Comparison of ENCODE assay signal across 15 cellular contexts in the genomic region with DNA sequence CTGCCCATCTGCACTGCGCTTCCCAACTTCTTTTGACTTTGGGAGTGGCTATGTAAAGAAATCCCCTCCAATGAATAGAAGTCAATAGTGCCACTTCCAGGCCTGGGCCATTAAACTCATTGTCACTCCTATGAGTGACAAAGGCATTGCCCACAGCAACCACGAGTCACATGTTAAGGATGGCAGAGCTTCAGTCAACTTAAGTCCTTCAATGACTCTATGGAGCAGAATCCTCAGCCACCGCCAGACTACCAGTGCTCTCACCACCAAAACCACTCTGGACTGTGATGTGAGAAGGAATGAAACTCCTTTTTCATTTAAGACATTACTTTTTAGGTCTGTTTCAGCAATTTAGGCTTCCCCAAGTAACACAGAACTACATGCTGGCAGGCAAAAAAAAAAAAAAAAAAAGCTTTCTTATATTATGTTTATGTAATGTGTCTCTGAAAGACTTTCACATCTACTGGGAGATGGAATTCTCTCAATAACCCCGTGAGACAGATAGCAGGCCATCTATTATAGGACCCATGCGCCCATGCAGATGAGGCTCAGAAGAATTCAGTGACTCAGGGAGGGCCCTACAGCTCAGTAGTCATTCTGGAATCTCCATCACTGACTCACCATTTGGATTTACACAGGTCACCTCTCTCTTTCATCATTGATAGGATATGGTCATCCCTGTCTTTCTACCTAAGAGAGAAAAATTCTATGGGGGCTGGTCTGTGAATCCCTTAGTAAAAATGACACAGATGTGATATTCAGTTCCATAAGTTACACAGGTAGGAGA.
A peak's percentile ranks its signal among the peaks of the same experiment; 100 is the strongest.
DNase-seq lines count a peak whose midpoint lies in the region; ATAC-seq, FAIRE-seq and TF ChIP-seq lines count a peak whose summit lies in the region.
"Had no signal": no experiment of that assay in that cellular context is flagged by ENCODE, and none has a peak within 500 bp of the region (broad histone marks: within the 10 kb centered on the region; RNA-seq: fewer than 3 reads in every experiment).

No MANE protein-coding gene starts in this region.

- H3K4me1 Mint-ChIP-seq in activated CD4-positive, alpha-beta T cell treated with anti-CD3 and anti-CD28 coated beads for 36 hours: no peaks in the 10 kb centered on the region
- H3K4me1 Mint-ChIP-seq in activated CD4-positive, alpha-beta T cell treated with anti-CD3 and anti-CD28 coated beads, Interleukin-2, amount 10 ng/mL, durations not matched to agents 24 days and 14 days: no peaks in the 10 kb centered on the region
- no peaks in the 10 kb centered on the region for H3K4me1 Mint-ChIP-seq in activated T-helper 17 cell treated with anti-CD3 and anti-CD28 coated beads, Interleukin-2, amount 50 U/mL, for 72 hours
- H3K4me1 Mint-ChIP-seq: activated B cell treated with CpG ODN at 0.5 μM for 24 hours; stimulated activated naive B cell treated with anti-CD40 and anti-IgM and Interleukin-4, amounts not matched to agents 10 μg/mL and 1 μg/mL and 100 μg/mL, for 72 hours had no signal

- H3K23ac ChIP-seq in mesendoderm (ENCODE audit: low read length): no peak overlapping the region

- ATAC-seq in activated CD4-positive, alpha-beta T cell treated with anti-CD3 and anti-CD28 coated beads for 36 hours: peak; percentile 71
- ATAC-seq in activated T-helper 17 cell treated with anti-CD3 and anti-CD28 coated beads, Interleukin-2, amount 50 U/mL, for 72 hours (replicated peaks): peak; percentile 67
- no peak for ATAC-seq in HG02623 (IDR thresholded peaks at IDR 0.05; ENCODE audit: unreplicated experiment)
- ATAC-seq: natural killer cell; stimulated activated naive B cell treated with anti-CD40 and anti-IgM and Interleukin-4, amounts not matched to agents 10 μg/mL and 1 μg/mL and 100 μg/mL, for 72 hours had no signal

- H3K4me2 ChIP-seq in mesendoderm (ENCODE audit: low read length) (no peak overlapping the region), OCI-LY7 (ENCODE audit: low read length) (no peak overlapping the region)

- no peak for TF ChIP-seq CTCF in OCI-LY7 (conservative IDR thresholded peaks at IDR 0.05; ENCODE audit: low read length)

- no peak overlapping the region for H2AK5ac ChIP-seq in mesendoderm (ENCODE audit: low read length)

- WGBS in mesendoderm (ENCODE audit: extremely low coverage, insufficient coverage, low lambda C conversion rate): no CpG with 5 or more reads among the region's 5 CpGs

- H2BK5ac ChIP-seq in mesendoderm (ENCODE audit: low read length): no peak overlapping the region

- no peak overlapping the region for H3K27ac Mint-ChIP-seq in activated CD4-positive, alpha-beta T cell treated with anti-CD3 and anti-CD28 coated beads for 36 hours
- H3K27ac Mint-ChIP-seq in activated CD4-positive, alpha-beta T cell treated with anti-CD3 and anti-CD28 coated beads, Interleukin-2, amount 10 ng/mL, durations not matched to agents 24 days and 14 days: no peak overlapping the region
- no peak overlapping the region for H3K27ac Mint-ChIP-seq in activated T-helper 17 cell treated with anti-CD3 and anti-CD28 coated beads, Interleukin-2, amount 50 U/mL, for 72 hours
- H3K27ac Mint-ChIP-seq: activated B cell treated with CpG ODN at 0.5 μM for 24 hours; natural killer cell; stimulated activated naive B cell treated with anti-CD40 and anti-IgM and Interleukin-4, amounts not matched to agents 10 μg/mL and 1 μg/mL and 100 μg/mL, for 72 hours had no signal

- CTCF ChIA-PET in activated CD4-positive, alpha-beta T cell treated with anti-CD3 and anti-CD28 coated beads for 36 hours (lab: Charles Lee): interaction anchor here (1.0 kb wide), 1 partner anchor 12 kb away, joined by 3 read pairs; no protein-coding TSS in a partner anchor
- CTCF ChIA-PET in OCI-LY7 (lab: Charles Lee; ENCODE audit: unreplicated experiment): no interaction called here

- no peak overlapping the region for H4K5ac ChIP-seq in mesendoderm (ENCODE audit: low read length)

- TF ChIP-seq POLR2A in H54 (IDR thresholded peaks at IDR 0.05; ENCODE audit: low read depth, low read length): no peak

- no peaks in the 10 kb centered on the region for H3K4me1 ChIP-seq in mesendoderm (ENCODE audit: control insufficient read depth, low read depth, low read length)
- no peaks in the 10 kb centered on the region for H3K4me1 ChIP-seq in OCI-LY7 (ENCODE audit: insufficient read depth, low read length, poor library complexity, severe bottlenecking)
- H3K4me1 ChIP-seq: ascending aorta had no signal

- H3K79me2 ChIP-seq in mesendoderm (ENCODE audit: control insufficient read depth, insufficient read depth, low read length) (no peaks in the 10 kb centered on the region), OCI-LY7 (ENCODE audit: insufficient read depth, low read depth, low read length) (no peaks in the 10 kb centered on the region)

- no peak overlapping the region for H3K56ac ChIP-seq in mesendoderm (ENCODE audit: low read length)

- no peak overlapping the region for H2BK120ac ChIP-seq in mesendoderm (ENCODE audit: low read depth, low read length)

- intact Hi-C loops in activated CD4-positive, alpha-beta T cell treated with anti-CD3 and anti-CD28 coated beads for 36 hours (cut with DNase I, micrococcal nuclease): no loop called here
- intact Hi-C loops in activated CD4-positive, alpha-beta T cell treated with anti-CD3 and anti-CD28 coated beads, Interleukin-2, amount 10 ng/mL, durations not matched to agents 24 days and 14 days (cut with micrococcal nuclease): no loop called here
- intact Hi-C loops in OCI-LY7 (cut with micrococcal nuclease; ENCODE audit: unreplicated experiment): no loop called here

- H3K9me2 ChIP-seq in OCI-LY7 (ENCODE audit: insufficient read depth, low read length): no peaks in the 10 kb centered on the region

- peak; percentile 41 for DNase-seq in activated CD4-positive, alpha-beta T cell treated with anti-CD3 and anti-CD28 coated beads for 36 hours
- DNase-seq in activated CD4-positive, alpha-beta T cell treated with anti-CD3 and anti-CD28 coated beads, Interleukin-2, amount 10 ng/mL, durations not matched to agents 24 days and 14 days: no peak
- DNase-seq in H54 (ENCODE audit: insufficient read length, low spot score): peak; percentile 12
- DNase-seq in mesendoderm: peak; percentile 72
- no peak for DNase-seq in OCI-LY7 (ENCODE audit: low spot score)
- DNase-seq in NCI-H526 treated with DMSO at 0.1 percent for 48 hours (lab: John Stamatoyannopoulos, UW): no peak
- DNase-seq: activated B cell treated with CpG ODN at 0.5 μM for 24 hours; dermis blood vessel endothelial cell; natural killer cell; NCI-H446; stimulated activated naive B cell treated with anti-CD40 and anti-IgM and Interleukin-4, amounts not matched to agents 10 μg/mL and 1 μg/mL and 100 μg/mL, for 72 hours had no signal

- no peak overlapping the region for H3K18ac ChIP-seq in mesendoderm (ENCODE audit: low read length)

- no peaks in the 10 kb centered on the region for H3K9me3 Mint-ChIP-seq in activated CD4-positive, alpha-beta T cell treated with anti-CD3 and anti-CD28 coated beads for 36 hours (ENCODE audit: low read depth)
- H3K9me3 Mint-ChIP-seq in activated CD4-positive, alpha-beta T cell treated with anti-CD3 and anti-CD28 coated beads, Interleukin-2, amount 10 ng/mL, durations not matched to agents 24 days and 14 days: no peaks in the 10 kb centered on the region
- no peaks in the 10 kb centered on the region for H3K9me3 Mint-ChIP-seq in activated T-helper 17 cell treated with anti-CD3 and anti-CD28 coated beads, Interleukin-2, amount 50 U/mL, for 72 hours
- H3K9me3 Mint-ChIP-seq: activated B cell treated with CpG ODN at 0.5 μM for 24 hours; natural killer cell; stimulated activated naive B cell treated with anti-CD40 and anti-IgM and Interleukin-4, amounts not matched to agents 10 μg/mL and 1 μg/mL and 100 μg/mL, for 72 hours had no signal

- H3K4ac ChIP-seq in mesendoderm (ENCODE audit: low read depth, low read length): no peak overlapping the region

- H3K27me3 Mint-ChIP-seq in activated CD4-positive, alpha-beta T cell treated with anti-CD3 and anti-CD28 coated beads for 36 hours: no peaks in the 10 kb centered on the region
- H3K27me3 Mint-ChIP-seq in activated CD4-positive, alpha-beta T cell treated with anti-CD3 and anti-CD28 coated beads, Interleukin-2, amount 10 ng/mL, durations not matched to agents 24 days and 14 days: peaks cover 6% of the 10 kb centered on the region
- H3K27me3 Mint-ChIP-seq in activated T-helper 17 cell treated with anti-CD3 and anti-CD28 coated beads, Interleukin-2, amount 50 U/mL, for 72 hours: peaks cover 4% of the 10 kb centered on the region

- H3K27ac ChIP-seq in mesendoderm (ENCODE audit: low read depth, low read length): no peak overlapping the region
- H3K27ac ChIP-seq in OCI-LY7 (ENCODE audit: low read depth, low read length, poor library complexity, severe bottlenecking): no peak overlapping the region
- H3K27ac ChIP-seq: ascending aorta had no signal

- H3K36me3 Mint-ChIP-seq in activated CD4-positive, alpha-beta T cell treated with anti-CD3 and anti-CD28 coated beads for 36 hours (ENCODE audit: low read depth): no peaks in the 10 kb centered on the region
- H3K36me3 Mint-ChIP-seq in activated CD4-positive, alpha-beta T cell treated with anti-CD3 and anti-CD28 coated beads, Interleukin-2, amount 10 ng/mL, durations not matched to agents 24 days and 14 days (ENCODE audit: low read depth): no peaks in the 10 kb centered on the region
- no peaks in the 10 kb centered on the region for H3K36me3 Mint-ChIP-seq in activated T-helper 17 cell treated with anti-CD3 and anti-CD28 coated beads, Interleukin-2, amount 50 U/mL, for 72 hours (ENCODE audit: low read depth)
- H3K36me3 Mint-ChIP-seq: natural killer cell; stimulated activated naive B cell treated with anti-CD40 and anti-IgM and Interleukin-4, amounts not matched to agents 10 μg/mL and 1 μg/mL and 100 μg/mL, for 72 hours had no signal

- H3K79me1 ChIP-seq in mesendoderm (ENCODE audit: low read length): no peaks in the 10 kb centered on the region

- H3K9ac ChIP-seq in mesendoderm (ENCODE audit: low read length): no peak overlapping the region

- no peaks in the 10 kb centered on the region for H3K27me3 ChIP-seq in mesendoderm (ENCODE audit: insufficient read depth, low read length, poor library complexity)
- H3K27me3 ChIP-seq: ascending aorta had no signal

- no peaks in the 10 kb centered on the region for H4K20me1 ChIP-seq in OCI-LY7 (ENCODE audit: insufficient read depth, low read length)

- H3K4me3 ChIP-seq in mesendoderm (ENCODE audit: low read length) (no peak overlapping the region), OCI-LY7 (ENCODE audit: low read depth, low read length, poor library complexity, severe bottlenecking) (no peak overlapping the region)
- H3K4me3 ChIP-seq: ascending aorta had no signal

- H3K36me3 ChIP-seq in mesendoderm (ENCODE audit: control insufficient read depth, insufficient read depth, low read length) (no peaks in the 10 kb centered on the region), OCI-LY7 (ENCODE audit: insufficient read depth, low read length) (no peaks in the 10 kb centered on the region)
- H3K36me3 ChIP-seq: ascending aorta had no signal

- POLR2A ChIA-PET in activated CD4-positive, alpha-beta T cell treated with anti-CD3 and anti-CD28 coated beads for 36 hours (lab: Charles Lee): no interaction called here
- POLR2A ChIA-PET in OCI-LY7 (lab: Charles Lee): interaction anchor here (0.5 kb wide), 1 partner anchor 20 kb away, joined by 4 read pairs; no protein-coding TSS in a partner anchor

- no peaks in the 10 kb centered on the region for H3K9me3 ChIP-seq in OCI-LY7 (ENCODE audit: low read length)
- H3K9me3 ChIP-seq: ascending aorta had no signal

- H2BK15ac ChIP-seq in mesendoderm (replicated peaks; ENCODE audit: low read depth): no peak overlapping the region

- no peak overlapping the region for H4K8ac ChIP-seq in mesendoderm (ENCODE audit: low read depth, low read length)

- H3K4me3 Mint-ChIP-seq in activated CD4-positive, alpha-beta T cell treated with anti-CD3 and anti-CD28 coated beads for 36 hours: no peak overlapping the region
- H3K4me3 Mint-ChIP-seq in activated CD4-positive, alpha-beta T cell treated with anti-CD3 and anti-CD28 coated beads, Interleukin-2, amount 10 ng/mL, durations not matched to agents 24 days and 14 days: no peak overlapping the region
- H3K4me3 Mint-ChIP-seq in activated T-helper 17 cell treated with anti-CD3 and anti-CD28 coated beads, Interleukin-2, amount 50 U/mL, for 72 hours: no peak overlapping the region
- H3K4me3 Mint-ChIP-seq: activated B cell treated with CpG ODN at 0.5 μM for 24 hours; natural killer cell; stimulated activated naive B cell treated with anti-CD40 and anti-IgM and Interleukin-4, amounts not matched to agents 10 μg/mL and 1 μg/mL and 100 μg/mL, for 72 hours had no signal

- BruUV-seq in OCI-LY7 (replicated peaks; lab: Mats Ljungman, UMichigan): no TSS peak

- no peak overlapping the region for H2AFZ ChIP-seq in OCI-LY7 (ENCODE audit: low read length)

- FAIRE-seq in H54 (lab: Jason Lieb, UNC): no peak
- FAIRE-seq: A204.1 had no signal

Comparison
In these comparisons a context has a peak if more than half of its experiments do, and no peak if none do; other contexts are left out.
1. DNase-seq: peak in activated CD4-positive, alpha-beta T cell treated with anti-CD3 and anti-CD28 coated beads for 36 hours (single experiment), H54 (single experiment) and mesendoderm (single experiment); none in activated CD4-positive, alpha-beta T cell treated with anti-CD3 and anti-CD28 coated beads, Interleukin-2, amount 10 ng/mL, durations not matched to agents 24 days and 14 days (single experiment), OCI-LY7 (single experiment) and NCI-H526 treated with DMSO at 0.1 percent for 48 hours (single experiment).